18 cellular contexts compared by ENCODE assay signal in the genomic region with DNA sequence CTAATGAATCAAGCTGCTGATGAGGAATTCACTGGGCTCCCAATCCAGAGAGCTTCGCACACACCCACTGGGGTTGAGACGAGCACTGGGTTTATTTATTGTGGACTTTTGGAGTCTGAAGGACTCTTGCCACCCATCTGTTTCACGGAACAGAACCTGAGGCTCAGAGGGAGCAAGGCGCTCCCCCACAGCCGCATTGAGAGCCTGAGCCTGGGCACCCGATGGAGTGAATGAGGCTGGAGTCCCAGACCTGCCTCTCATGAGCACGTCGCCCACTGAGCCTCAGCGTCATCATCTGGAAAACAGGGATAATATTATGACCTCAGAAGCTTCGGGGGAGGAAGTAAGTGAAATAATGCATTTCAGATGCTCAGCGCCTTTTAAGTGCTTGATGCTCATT. TPM values are rescaled to one million over a fixed set of nuclear protein-coding genes. Genes with fewer than 3 reads are reported as not detected.
DNase-seq lines count a peak whose midpoint lies in the region; ATAC-seq and TF ChIP-seq lines count a peak whose summit lies in the region.
"Had no signal": no experiment of that assay in that cellular context is flagged by ENCODE, and none has a peak within 500 bp of the region (broad histone marks: within the 10 kb centered on the region; RNA-seq: fewer than 3 reads in every experiment).

No MANE protein-coding gene starts in this region.

- H3K27ac ChIP-seq in breast epithelium (peak overlapping the region; percentile 36 to 87), muscle layer of duodenum (ENCODE audit: low read length) (peak overlapping the region; percentile 43), upper lobe of left lung (peak overlapping the region in 3 of 4 donors; percentile 2 to 93 (median 78))
- H3K27ac ChIP-seq: KMS-11 had no signal

- ATAC-seq in Right ventricle myocardium inferior (no peak), Right ventricle myocardium superior (ENCODE audit: poor library complexity) (no peak), upper lobe of left lung (ENCODE audit: low FRiP score in 2 of 2) (no peak), left colon (no peak)
- ATAC-seq: A549; activated CD8-positive, alpha-beta T cell treated with anti-CD3 and anti-CD28 coated beads, Interleukin-2, amount 10 ng/mL, durations not matched to agents 7 days and 5 days; natural killer cell treated with Interleukin-12 subunit alpha and Interleukin-12 subunit beta and Interleukin-15 and Interleukin-18, amount 100 ng/mL, for 72 hours had no signal

- H3K9me3 ChIP-seq in breast epithelium (no peaks in the 10 kb centered on the region), muscle layer of duodenum (ENCODE audit: control insufficient read depth in 1 of 2, low read length in 2 of 2) (no peaks in the 10 kb centered on the region), upper lobe of left lung (no peaks in the 10 kb centered on the region)
- H3K9me3 ChIP-seq: A549 had no signal

- no peak for TF ChIP-seq CTCF in breast epithelium (IDR thresholded peaks at IDR 0.05)
- no peak for TF ChIP-seq CTCF in upper lobe of left lung (IDR thresholded peaks at IDR 0.05)

- H3K4me3 ChIP-seq in breast epithelium (peak overlapping the region in 1 of 3 donors; percentile 21), muscle layer of duodenum (ENCODE audit: low read depth in 1 of 2, low read length in 2 of 2) (no peak overlapping the region), upper lobe of left lung (peak overlapping the region in 1 of 4 donors; percentile 95)
- H3K4me3 ChIP-seq: A549 had no signal

- H3K27me3 ChIP-seq in breast epithelium (no peaks in the 10 kb centered on the region), muscle layer of duodenum (ENCODE audit: low read depth, low read length) (no peaks in the 10 kb centered on the region), upper lobe of left lung (no peaks in the 10 kb centered on the region)
- H3K27me3 ChIP-seq: brain microvascular endothelial cell had no signal

- TF ChIP-seq EP300 in upper lobe of left lung (IDR thresholded peaks at IDR 0.05): no peak

- H3K36me3 ChIP-seq in breast epithelium: no peaks in the 10 kb centered on the region
- H3K36me3 ChIP-seq in muscle layer of duodenum (ENCODE audit: control insufficient read depth in 1 of 2, insufficient read depth in 2 of 2, low read length in 2 of 2): peaks cover 0 to 16% of the 10 kb centered on the region in 2 donors
- H3K36me3 ChIP-seq in upper lobe of left lung: peaks cover 0 to 3% (median 0%) of the 10 kb centered on the region in 4 donors

- intact Hi-C loops in Right ventricle myocardium inferior (cut with DNase I): no loop called here
- intact Hi-C loops in Right ventricle myocardium superior (cut with DNase I): no loop called here
- intact Hi-C loops in breast epithelium (cut with DNase I; ENCODE audit: low total_unique reads): no loop called here
- intact Hi-C loops in left colon (cut with DNase I, micrococcal nuclease): no loop called here

- TF ChIP-seq POLR2A in breast epithelium (IDR thresholded peaks at IDR 0.05) (no peak), upper lobe of left lung (IDR thresholded peaks at IDR 0.05) (no peak)

- H3K4me1 ChIP-seq in breast epithelium: peaks cover 16 to 29% of the 10 kb centered on the region in 2 donors
- peaks cover 47 to 51% of the 10 kb centered on the region in 2 donors for H3K4me1 ChIP-seq in muscle layer of duodenum (ENCODE audit: control insufficient read depth in 1 of 2, insufficient read depth in 2 of 2, low read length in 2 of 2)
- H3K4me1 ChIP-seq in upper lobe of left lung: peaks cover 80 to 96% (median 86%) of the 10 kb centered on the region in 4 donors

- 81 to 100% methylated on average over 3 to 11 of the region's 11 CpGs for WGBS in upper lobe of left lung, 2 donors

- peak; percentile 1 for DNase-seq in Right ventricle myocardium inferior (ENCODE audit: missing footprints)
- DNase-seq in Right ventricle myocardium superior: no peak
- no peak for DNase-seq in breast epithelium (ENCODE audit: low spot score in 2 of 2)
- DNase-seq in upper lobe of left lung: no peak
- no peak for DNase-seq in NCI-H2171 treated with DMSO at 0.1 percent for 48 hours (lab: John Stamatoyannopoulos, UW)
- no peak for DNase-seq in left colon
- no peak for DNase-seq in amniotic stem cell (lab: John Stamatoyannopoulos, UW)
- DNase-seq: activated CD8-positive, alpha-beta T cell treated with anti-CD3 and anti-CD28 coated beads, Interleukin-2, amount 10 ng/mL, durations not matched to agents 7 days and 5 days; activated effector memory CD4-positive, alpha-beta T cell treated with anti-CD3 and anti-CD28 coated beads, Interleukin-2, amount 50 U/mL, for 16 hours; brain microvascular endothelial cell; glutamatergic neuron; NCI-H1694; NCI-H69; SHP77 treated with DMSO at 0.1 percent for 48 hours had no signal

RNA-seq across cellular contexts. Expression of gene NEK6, which starts 5.4 kb away (rescaled TPM):
- total RNA-seq in Right ventricle myocardium inferior: 10.5 TPM
- total RNA-seq in Right ventricle myocardium superior: 10.3 TPM
- total RNA-seq in breast epithelium: 10 to 100 TPM; 17.8 to 31.5 (median 22.2) TPM
- 100 to 1,000 TPM in 2 of 6 donors, 10 to 100 TPM in 4; 33.8 to 144 (median 59.7) TPM for total RNA-seq in upper lobe of left lung
- total RNA-seq in left colon: 10 to 100 TPM; 50.7 to 77.7 TPM
